13 cellular contexts compared by ENCODE assay signal in the genomic region with DNA sequence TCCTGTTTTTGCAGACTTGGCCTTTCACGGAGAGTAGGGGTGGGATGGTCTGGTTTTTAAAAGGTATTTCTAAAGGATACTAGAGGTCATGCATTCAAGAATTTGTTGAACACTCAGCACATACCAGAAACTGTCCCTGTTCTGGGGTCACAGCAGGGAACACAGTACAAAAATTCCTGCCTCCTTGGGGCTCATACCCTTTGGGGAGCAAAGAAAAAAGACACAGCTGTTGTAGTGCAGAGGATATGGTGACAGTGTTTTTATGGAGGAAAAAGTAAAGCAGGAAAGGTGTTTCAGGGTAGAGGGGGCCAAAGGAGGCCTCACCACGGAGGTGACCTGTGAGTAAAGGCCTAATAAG. TPM values are rescaled to one million over a fixed set of nuclear protein-coding genes. Genes with fewer than 3 reads are reported as not detected.
DNase-seq lines count a peak whose midpoint lies in the region; ATAC-seq and TF ChIP-seq lines count a peak whose summit lies in the region.
"Had no signal": no experiment of that assay in that cellular context is flagged by ENCODE, and none has a peak within 500 bp of the region (broad histone marks: within the 10 kb centered on the region; RNA-seq: fewer than 3 reads in every experiment).

No MANE protein-coding gene starts in this region.

- H3K27ac Mint-ChIP-seq in GM23338 (peak overlapping the region; percentile 50), nephron (peak overlapping the region; percentile 59 to 93 (median 89))
- H3K27ac Mint-ChIP-seq in activated CD8-positive, alpha-beta T cell treated with anti-CD3 and anti-CD28 coated beads, Interleukin-2, amount 10 ng/mL, durations not matched to agents 7 days and 5 days = peak overlapping the region; percentile 48

- no peak overlapping the region for H3K4me2 ChIP-seq in GM23338

- H3K27me3 Mint-ChIP-seq in GM23338 (ENCODE audit: insufficient read depth, low read depth, poor library complexity) (peaks cover 26% of the 10 kb centered on the region), nephron (ENCODE audit: low read depth) (no peaks in the 10 kb centered on the region)
- H3K27me3 Mint-ChIP-seq in activated CD8-positive, alpha-beta T cell treated with anti-CD3 and anti-CD28 coated beads, Interleukin-2, amount 10 ng/mL, durations not matched to agents 7 days and 5 days (ENCODE audit: low read depth) = peaks cover 2% of the 10 kb centered on the region

- H3K27me3 ChIP-seq in GM23338 (ENCODE audit: insufficient read depth) (no peaks in the 10 kb centered on the region), aorta (ENCODE audit: control insufficient read depth in 1 of 2, insufficient read depth in 2 of 2, low read length in 1 of 2) (no peaks in the 10 kb centered on the region)
- H3K27me3 ChIP-seq: esophagus muscularis mucosa, vagina had no signal

- DNase-seq in GM23338 (ENCODE audit: low spot score) (no peak), NCI-H187 treated with DMSO at 0.1 percent for 48 hours (lab: John Stamatoyannopoulos, UW) (no peak), aorta (no peak)
- DNase-seq in activated CD8-positive, alpha-beta T cell treated with anti-CD3 and anti-CD28 coated beads, Interleukin-2, amount 10 ng/mL, durations not matched to agents 7 days and 5 days = no peak
- DNase-seq: activated CD4-positive, CD25-positive, alpha-beta regulatory T cell treated with anti-CD3 and anti-CD28 coated beads, Interleukin-2, amount 50 U/mL, for 72 hours; amniotic stem cell; NCI-H2171; occipital lobe had no signal

- intact Hi-C loops in aorta (cut with DNase I) = loop anchor here in 1 of 2 donors (10.0 kb wide), 1 partner anchor 746 kb away; no protein-coding TSS in a partner anchor

- H2AFZ ChIP-seq in GM23338 = no peak overlapping the region

- POLR2A ChIA-PET in activated CD8-positive, alpha-beta T cell treated with anti-CD3 and anti-CD28 coated beads, Interleukin-2, amount 10 ng/mL, durations not matched to agents 7 days and 5 days (lab: Charles Lee) = interaction anchor here (0.5 to 1.2 kb wide), 3 partner anchors 8 to 34 kb away, joined by 3 to 6 read pairs (median 4); a partner anchor contains a TSS

- H3K36me3 Mint-ChIP-seq in GM23338 (ENCODE audit: low read depth) = peaks cover 61% of the 10 kb centered on the region
- H3K36me3 Mint-ChIP-seq in activated CD8-positive, alpha-beta T cell treated with anti-CD3 and anti-CD28 coated beads, Interleukin-2, amount 10 ng/mL, durations not matched to agents 7 days and 5 days (ENCODE audit: low read depth) = peaks cover 53% of the 10 kb centered on the region
- peaks cover 49% of the 10 kb centered on the region for H3K36me3 Mint-ChIP-seq in nephron (ENCODE audit: low read depth)

- WGBS in aorta, 2 donors = 52 to 57% methylated on average over 2 of the region's 2 CpGs

- TF ChIP-seq CTCF in GM23338 (conservative IDR thresholded peaks at IDR 0.05; ENCODE audit: low read depth in 2 of 2) = no peak
- no peak for TF ChIP-seq CTCF in nephron (IDR thresholded peaks at IDR 0.05; ENCODE audit: unreplicated experiment in 3 of 3)

- H3K4me1 Mint-ChIP-seq in GM23338 (peaks cover 41% of the 10 kb centered on the region), nephron (peaks cover 29% of the 10 kb centered on the region)
- H3K4me1 Mint-ChIP-seq in activated CD8-positive, alpha-beta T cell treated with anti-CD3 and anti-CD28 coated beads, Interleukin-2, amount 10 ng/mL, durations not matched to agents 7 days and 5 days (ENCODE audit: low read depth) = peaks cover 16% of the 10 kb centered on the region

- H3K9me3 ChIP-seq in aorta (ENCODE audit: control insufficient read depth, low read length) = no peaks in the 10 kb centered on the region
- H3K9me3 ChIP-seq: esophagus muscularis mucosa, vagina had no signal

- H3F3A ChIP-seq in GM23338 (replicated peaks; ENCODE audit: low read depth) = peaks cover 73% of the 10 kb centered on the region

- H3K27ac ChIP-seq in GM23338 (ENCODE audit: low read depth) (peak overlapping the region; percentile 85), aorta (ENCODE audit: low read depth in 1 of 2, low read length in 2 of 2) (no peak overlapping the region)
- H3K27ac ChIP-seq: vagina had no signal

- CTCF ChIA-PET in activated CD8-positive, alpha-beta T cell treated with anti-CD3 and anti-CD28 coated beads, Interleukin-2, amount 10 ng/mL, durations not matched to agents 7 days and 5 days (lab: Charles Lee) = no interaction called here

- H3K36me3 ChIP-seq in GM23338 (ENCODE audit: insufficient read depth) (peaks cover 38% of the 10 kb centered on the region), aorta (ENCODE audit: control insufficient read depth in 1 of 2, insufficient read depth in 2 of 2, low read length in 1 of 2) (peaks cover 0 to 17% of the 10 kb centered on the region in 2 donors)

- H4K20me1 ChIP-seq in GM23338 (replicated peaks; ENCODE audit: insufficient read depth) = peaks cover 35% of the 10 kb centered on the region

- no peaks in the 10 kb centered on the region for H3K9me2 ChIP-seq in GM23338 (ENCODE audit: insufficient read depth)

- no peaks in the 10 kb centered on the region for H3K9me3 Mint-ChIP-seq in GM23338
- H3K9me3 Mint-ChIP-seq in activated CD8-positive, alpha-beta T cell treated with anti-CD3 and anti-CD28 coated beads, Interleukin-2, amount 10 ng/mL, durations not matched to agents 7 days and 5 days (ENCODE audit: insufficient read depth) = no peaks in the 10 kb centered on the region
- H3K9me3 Mint-ChIP-seq in nephron = no peaks in the 10 kb centered on the region

- ATAC-seq in GM23338 (no peak), HG02970 (IDR thresholded peaks at IDR 0.05; ENCODE audit: low FRiP score, unreplicated experiment) (no peak), aorta (ENCODE audit: low FRiP score) (no peak)
- ATAC-seq in activated CD8-positive, alpha-beta T cell treated with anti-CD3 and anti-CD28 coated beads, Interleukin-2, amount 10 ng/mL, durations not matched to agents 7 days and 5 days = no peak
- ATAC-seq: Right ventricle myocardium inferior had no signal

- H3K4me3 Mint-ChIP-seq in GM23338 = peak overlapping the region; percentile 3; the same call in 1 of the 3 replicates
- no peak overlapping the region for H3K4me3 Mint-ChIP-seq in activated CD8-positive, alpha-beta T cell treated with anti-CD3 and anti-CD28 coated beads, Interleukin-2, amount 10 ng/mL, durations not matched to agents 7 days and 5 days
- no peak overlapping the region for H3K4me3 Mint-ChIP-seq in nephron

- H3K4me1 ChIP-seq in GM23338 (ENCODE audit: insufficient read depth) (peaks cover 7% of the 10 kb centered on the region; the same call in 1 of the 2 replicates), aorta (ENCODE audit: control insufficient read depth in 1 of 2, insufficient read depth in 2 of 2, low read length in 2 of 2) (no peaks in the 10 kb centered on the region)

- H3K79me2 ChIP-seq in GM23338 (replicated peaks; ENCODE audit: insufficient read depth) = peaks cover 27% of the 10 kb centered on the region

- H3K4me3 ChIP-seq in GM23338 (no peak overlapping the region), aorta (ENCODE audit: low read length in 2 of 2) (no peak overlapping the region)
- H3K4me3 ChIP-seq: esophagus muscularis mucosa, vagina had no signal

TF ChIP-seq in GM23338, 12 proteins besides CTCF, POLR2A, EP300 and RAD21:
- TF ChIP-seq EZH2phosphoT487 (IDR thresholded peaks at IDR 0.05; ENCODE audit: unreplicated experiment) (no peak), ZNF114 (CRISPR knock-in tag; IDR thresholded peaks at IDR 0.05) (no peak), CREB1 (CRISPR knock-in tag; IDR thresholded peaks at IDR 0.05; ENCODE audit: low read depth) (no peak)

RNA-seq across cellular contexts. Expression of a gene that starts 8.4 kb away (rescaled TPM):
- total RNA-seq in GM23338 (2014; rRNA removed; shearing (Covaris generic)) = 375 and 425 TPM in 2 replicates
- 240 and 241 TPM in 2 replicates for polyA plus RNA-seq in GM23338 (2016; fragmentation: Nextera tagmentation; extraction: Ambion mirVana)
- 100 to 1,000 TPM; 190 to 202 TPM for total RNA-seq in activated CD8-positive, alpha-beta T cell treated with anti-CD3 and anti-CD28 coated beads, Interleukin-2, amount 10 ng/mL, durations not matched to agents 7 days and 5 days
- 100 to 1,000 TPM in 1 of 2 donors, 10 to 100 TPM in 1; 98.6 to 107 TPM for total RNA-seq in aorta
- polyA plus RNA-seq in aorta = 10 to 100 TPM; 31.8 to 74.8 TPM

RNA-seq across cellular contexts. Expression of a gene that starts 32.1 kb away (rescaled TPM):
- 0.14 TPM in 1 of 2 replicates, not detected in the other for total RNA-seq in GM23338 (2014; rRNA removed; shearing (Covaris generic))
- polyA plus RNA-seq in GM23338 (2016; fragmentation: Nextera tagmentation; extraction: Ambion mirVana) = 0.30 and 0.44 TPM in 2 replicates
- total RNA-seq in activated CD8-positive, alpha-beta T cell treated with anti-CD3 and anti-CD28 coated beads, Interleukin-2, amount 10 ng/mL, durations not matched to agents 7 days and 5 days = not detected
- total RNA-seq in aorta = not detected
- not detected for polyA plus RNA-seq in aorta
- total RNA-seq: Right ventricle myocardium inferior, vagina had no signal

RNA-seq across cellular contexts. Expression of a gene that starts 49.7 kb away (rescaled TPM):
- 109 and 136 TPM in 2 replicates for total RNA-seq in GM23338 (2014; rRNA removed; shearing (Covaris generic))
- polyA plus RNA-seq in GM23338 (2016; fragmentation: Nextera tagmentation; extraction: Ambion mirVana) = 94.4 and 95.8 TPM in 2 replicates
- 10 to 100 TPM; 66.0 to 66.9 TPM for total RNA-seq in activated CD8-positive, alpha-beta T cell treated with anti-CD3 and anti-CD28 coated beads, Interleukin-2, amount 10 ng/mL, durations not matched to agents 7 days and 5 days
- total RNA-seq in aorta = 10 to 100 TPM; 35.4 to 42.9 TPM
- polyA plus RNA-seq in aorta = 10 to 100 TPM; 13.5 to 53.9 TPM

RNA-seq across cellular contexts. Expression of a gene that starts 56.5 kb away (rescaled TPM):
- total RNA-seq in GM23338 (2014; rRNA removed; shearing (Covaris generic)) = not detected in 2 replicates
- 1.3 and 1.9 TPM in 2 replicates for polyA plus RNA-seq in GM23338 (2016; fragmentation: Nextera tagmentation; extraction: Ambion mirVana)
- total RNA-seq in activated CD8-positive, alpha-beta T cell treated with anti-CD3 and anti-CD28 coated beads, Interleukin-2, amount 10 ng/mL, durations not matched to agents 7 days and 5 days = not detected
- total RNA-seq in aorta = not detected
- 1 to 10 TPM in 1 of 2 donors, not detected in 1; 5.5 TPM for polyA plus RNA-seq in aorta
- total RNA-seq: esophagus muscularis mucosa, occipital lobe, Right ventricle myocardium inferior, vagina had no signal

RNA-seq across cellular contexts. Expression of a gene that starts 57.3 kb away (rescaled TPM):
- 15.0 and 22.2 TPM in 2 replicates for total RNA-seq in GM23338 (2014; rRNA removed; shearing (Covaris generic))
- polyA plus RNA-seq in GM23338 (2016; fragmentation: Nextera tagmentation; extraction: Ambion mirVana) = 7.4 and 7.7 TPM in 2 replicates
- 10 to 100 TPM; 30.4 to 32.7 TPM for total RNA-seq in activated CD8-positive, alpha-beta T cell treated with anti-CD3 and anti-CD28 coated beads, Interleukin-2, amount 10 ng/mL, durations not matched to agents 7 days and 5 days
- 10 to 100 TPM; 42.6 to 46.4 TPM for total RNA-seq in aorta
- 10 to 100 TPM; 19.2 to 44.0 TPM for polyA plus RNA-seq in aorta
